35 cellular contexts compared by ENCODE assay signal in the genomic region with DNA sequence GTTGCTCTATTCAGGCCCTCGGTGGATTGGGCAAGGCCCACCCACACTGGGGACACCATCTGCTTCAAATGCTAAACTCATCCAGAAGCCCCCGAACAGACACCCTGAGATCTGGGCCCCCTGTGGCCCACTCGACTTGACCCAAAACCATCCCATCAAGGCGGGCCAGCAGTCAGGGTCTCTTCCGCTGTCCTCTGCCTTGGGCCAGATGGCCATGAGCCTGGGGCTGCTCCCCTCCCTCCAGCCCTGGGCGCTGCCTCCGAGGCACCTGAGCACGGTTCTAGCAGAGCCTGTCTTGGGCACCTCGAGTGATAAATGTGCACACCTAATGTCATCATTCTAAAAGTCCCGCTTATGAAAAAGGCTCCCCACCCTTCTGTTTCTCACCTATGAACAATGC.
"Had no signal": no experiment of that assay in that cellular context is flagged by ENCODE, and none has a peak within 500 bp of the region (broad histone marks: within the 10 kb centered on the region; RNA-seq: fewer than 3 reads in every experiment).

No MANE protein-coding gene starts in this region.

- DNase-seq: activated B cell treated with CpG ODN at 0.5 μM for 24 hours; activated CD4-positive, alpha-beta memory T cell treated with anti-CD3 and anti-CD28 coated beads for 36 hours; activated CD4-positive, alpha-beta T cell treated with anti-CD3 and anti-CD28 coated beads for 4 hours; activated CD4-positive, alpha-beta T cell treated with anti-CD3 and anti-CD28 coated beads, Interleukin-2, amount 10 ng/mL, durations not matched to agents 24 days and 14 days; activated CD4-positive, alpha-beta T cell treated with anti-CD3 and anti-CD28 coated beads, Interleukin-2, amount 50 U/mL, for 1 hour; activated CD4-positive, alpha-beta T cell treated with anti-CD3 and anti-CD28 coated beads, Interleukin-2, amount 50 U/mL, for 4 hours; activated CD4-positive, CD25-positive, alpha-beta regulatory T cell treated with anti-CD3 and anti-CD28 coated beads, Interleukin-2, amount 50 U/mL, for 72 hours; activated CD8-positive, alpha-beta memory T cell treated with anti-CD3 and anti-CD28 coated beads, Interleukin-2, amount 50 U/mL, for 4 hours; activated CD8-positive, alpha-beta T cell treated with anti-CD3 and anti-CD28 coated beads for 36 hours; activated effector memory CD4-positive, alpha-beta T cell treated with anti-CD3 and anti-CD28 coated beads, Interleukin-2, amount 50 U/mL, for 16 hours; activated gamma-delta T cell treated with Interleukin-2 at 50 U/mL for 16 hours; activated naive CD4-positive, alpha-beta T cell; activated naive CD4-positive, alpha-beta T cell treated with anti-CD3 and anti-CD28 coated beads for 36 hours; activated naive CD4-positive, alpha-beta T cell treated with anti-CD3 and anti-CD28 coated beads, Interleukin-2, amount 50 U/mL, for 16 hours; activated naive CD8-positive, alpha-beta T cell treated with anti-CD3 and anti-CD28 coated beads for 36 hours; activated T-cell treated with anti-CD3 and anti-CD28 coated beads for 4 hours; activated T-cell treated with anti-CD3 and anti-CD28 coated beads, Interleukin-2, amount 50 U/mL, for 1 hour; activated T-cell treated with anti-CD3 and anti-CD28 coated beads, Interleukin-2, amount 50 U/mL, for 4 hours; activated T-cell treated with anti-CD3 and anti-CD28 coated beads, Interleukin-2, amount 50 U/mL, for 72 hours; adrenal gland; amniotic stem cell; aorta; body of pancreas; brain microvascular endothelial cell; central memory CD4-positive, alpha-beta T cell; T-helper 1 cell; T-helper 2 cell; T-helper 9 cell had no signal

- H3K27me3 Mint-ChIP-seq: activated B cell treated with CpG ODN at 0.5 μM for 24 hours; activated CD4-positive, alpha-beta T cell treated with anti-CD3 and anti-CD28 coated beads, Interleukin-2, amount 10 ng/mL, durations not matched to agents 24 days and 14 days; activated CD8-positive, alpha-beta T cell treated with anti-CD3 and anti-CD28 coated beads for 36 hours; activated naive CD8-positive, alpha-beta T cell treated with anti-CD3 and anti-CD28 coated beads for 36 hours had no signal

- H3K9me3 ChIP-seq: adrenal gland, body of pancreas, breast epithelium had no signal

- H3K4me1 Mint-ChIP-seq: activated B cell treated with CpG ODN at 0.5 μM for 24 hours; activated CD4-positive, alpha-beta T cell treated with anti-CD3 and anti-CD28 coated beads, Interleukin-2, amount 10 ng/mL, durations not matched to agents 24 days and 14 days; activated naive CD8-positive, alpha-beta T cell treated with anti-CD3 and anti-CD28 coated beads for 36 hours; activated T-helper 17 cell treated with anti-CD3 and anti-CD28 coated beads, Interleukin-2, amount 50 U/mL, for 72 hours had no signal

- H3K4me3 ChIP-seq: adrenal gland, body of pancreas, breast epithelium had no signal

- H3K4me1 ChIP-seq: adrenal gland, body of pancreas, breast epithelium had no signal

- H3K36me3 ChIP-seq: adrenal gland, brain microvascular endothelial cell, breast epithelium had no signal

- H3K27ac Mint-ChIP-seq: activated B cell treated with CpG ODN at 0.5 μM for 24 hours; activated CD4-positive, alpha-beta memory T cell treated with anti-CD3 and anti-CD28 coated beads for 36 hours; activated CD4-positive, alpha-beta T cell treated with anti-CD3 and anti-CD28 coated beads, Interleukin-2, amount 10 ng/mL, durations not matched to agents 24 days and 14 days; activated CD8-positive, alpha-beta T cell treated with anti-CD3 and anti-CD28 coated beads for 36 hours; activated naive CD4-positive, alpha-beta T cell treated with anti-CD3 and anti-CD28 coated beads for 36 hours; activated naive CD4-positive, alpha-beta T cell treated with anti-CD3 and anti-CD28 coated beads, Interleukin-2, amount 50 U/mL, for 72 hours; activated naive CD8-positive, alpha-beta T cell treated with anti-CD3 and anti-CD28 coated beads for 36 hours; activated T-cell treated with anti-CD3 and anti-CD28 coated beads, Interleukin-2, amount 50 U/mL, for 72 hours; activated T-helper 1 cell treated with anti-CD3 and anti-CD28 coated beads, Interleukin-12 subunit alpha, Interleukin-12 subunit beta, Interleukin-2, Interleukin-4 antibody, amounts not matched to agents 30 ng/mL and 10 ng/mL and 1 ng/mL, durations not matched to agents 14 hours and 24 hours and 36 hours; activated T-helper 17 cell treated with anti-CD3 and anti-CD28 coated beads, Interleukin-2, amount 50 U/mL, for 72 hours; T-helper 1 cell treated with Interleukin-12 subunit alpha and Interleukin-12 subunit beta and Interleukin-4 antibody, amounts not matched to agents 30 μg/mL and 1 μg/mL, for 36 hours; T-helper 2 cell treated with Interferon-gamma antibody and Interleukin-4, amounts not matched to agents 5 μg/mL and 100 μg/mL, for 36 hours had no signal

- H3K9me3 Mint-ChIP-seq: activated B cell treated with CpG ODN at 0.5 μM for 24 hours; activated CD4-positive, alpha-beta memory T cell treated with anti-CD3 and anti-CD28 coated beads for 36 hours; activated CD4-positive, alpha-beta T cell treated with anti-CD3 and anti-CD28 coated beads, Interleukin-2, amount 10 ng/mL, durations not matched to agents 24 days and 14 days; activated CD8-positive, alpha-beta T cell treated with anti-CD3 and anti-CD28 coated beads for 36 hours; activated naive CD4-positive, alpha-beta T cell treated with anti-CD3 and anti-CD28 coated beads for 36 hours; activated naive CD4-positive, alpha-beta T cell treated with anti-CD3 and anti-CD28 coated beads, Interleukin-2, amount 50 U/mL, for 72 hours; activated naive CD8-positive, alpha-beta T cell treated with anti-CD3 and anti-CD28 coated beads for 36 hours; activated T-cell treated with anti-CD3 and anti-CD28 coated beads, Interleukin-2, amount 50 U/mL, for 4 hours; activated T-cell treated with anti-CD3 and anti-CD28 coated beads, Interleukin-2, amount 50 U/mL, for 72 hours; activated T-helper 1 cell treated with anti-CD3 and anti-CD28 coated beads, Interleukin-12 subunit alpha, Interleukin-12 subunit beta, Interleukin-2, Interleukin-4 antibody, amounts not matched to agents 30 ng/mL and 10 ng/mL and 1 ng/mL, durations not matched to agents 14 hours and 24 hours and 36 hours; activated T-helper 17 cell treated with anti-CD3 and anti-CD28 coated beads, Interleukin-2, amount 50 U/mL, for 72 hours; T-helper 1 cell treated with Interleukin-12 subunit alpha and Interleukin-12 subunit beta and Interleukin-4 antibody, amounts not matched to agents 30 μg/mL and 1 μg/mL, for 36 hours; T-helper 2 cell treated with Interferon-gamma antibody and Interleukin-4, amounts not matched to agents 5 μg/mL and 100 μg/mL, for 36 hours had no signal

- ATAC-seq: activated CD8-positive, alpha-beta T cell treated with anti-CD3 and anti-CD28 coated beads for 36 hours; activated naive CD4-positive, alpha-beta T cell treated with anti-CD3 and anti-CD28 coated beads, Interleukin-2, amount 50 U/mL, for 72 hours; activated T-cell treated with anti-CD3 and anti-CD28 coated beads, Interleukin-2, amount 50 U/mL, for 4 hours; activated T-cell treated with anti-CD3 and anti-CD28 coated beads, Interleukin-2, amount 50 U/mL, for 72 hours; activated T-helper 17 cell treated with anti-CD3 and anti-CD28 coated beads, Interleukin-2, amount 50 U/mL, for 72 hours; body of pancreas had no signal

- H3K27me3 ChIP-seq: adrenal gland, body of pancreas, brain microvascular endothelial cell had no signal

- H3K36me3 Mint-ChIP-seq: activated CD4-positive, alpha-beta memory T cell treated with anti-CD3 and anti-CD28 coated beads for 36 hours; activated naive CD8-positive, alpha-beta T cell treated with anti-CD3 and anti-CD28 coated beads for 36 hours had no signal

- H3K4me3 Mint-ChIP-seq: activated B cell treated with CpG ODN at 0.5 μM for 24 hours; activated CD4-positive, alpha-beta memory T cell treated with anti-CD3 and anti-CD28 coated beads for 36 hours; activated CD4-positive, alpha-beta T cell treated with anti-CD3 and anti-CD28 coated beads, Interleukin-2, amount 10 ng/mL, durations not matched to agents 24 days and 14 days; activated CD8-positive, alpha-beta T cell treated with anti-CD3 and anti-CD28 coated beads for 36 hours; activated naive CD4-positive, alpha-beta T cell treated with anti-CD3 and anti-CD28 coated beads for 36 hours; activated naive CD8-positive, alpha-beta T cell treated with anti-CD3 and anti-CD28 coated beads for 36 hours; activated T-cell treated with anti-CD3 and anti-CD28 coated beads, Interleukin-2, amount 50 U/mL, for 4 hours; activated T-cell treated with anti-CD3 and anti-CD28 coated beads, Interleukin-2, amount 50 U/mL, for 72 hours; activated T-helper 1 cell treated with anti-CD3 and anti-CD28 coated beads, Interleukin-12 subunit alpha, Interleukin-12 subunit beta, Interleukin-2, Interleukin-4 antibody, amounts not matched to agents 30 ng/mL and 10 ng/mL and 1 ng/mL, durations not matched to agents 14 hours and 24 hours and 36 hours; activated T-helper 17 cell treated with anti-CD3 and anti-CD28 coated beads, Interleukin-2, amount 50 U/mL, for 72 hours; T-helper 1 cell treated with Interleukin-12 subunit alpha and Interleukin-12 subunit beta and Interleukin-4 antibody, amounts not matched to agents 30 μg/mL and 1 μg/mL, for 36 hours; T-helper 2 cell treated with Interferon-gamma antibody and Interleukin-4, amounts not matched to agents 5 μg/mL and 100 μg/mL, for 36 hours had no signal

- H3K27ac ChIP-seq: adrenal gland, body of pancreas, brain microvascular endothelial cell, breast epithelium, VCaP had no signal
